Comparison of ENCODE assay signal across 22 cellular contexts in genomic region chr15:81777546-81777945, GRCh38.
A peak's percentile ranks its signal among the peaks of the same experiment; 100 is the strongest.
DNase-seq lines count a peak whose midpoint lies in the region; ATAC-seq and TF ChIP-seq lines count a peak whose summit lies in the region.
"Had no signal": no experiment of that assay in that cellular context is flagged by ENCODE, and none has a peak within 500 bp of the region (broad histone marks: within the 10 kb centered on the region; RNA-seq: fewer than 3 reads in every experiment).

No MANE protein-coding gene starts in this region.

- 60% methylated on average over 1 of the region's 1 CpG for WGBS in right cardiac atrium

- H2AFZ ChIP-seq in neural progenitor cell (replicated peaks): no peak overlapping the region

- H3K36me3 Mint-ChIP-seq in osteocyte (ENCODE audit: unreplicated experiment) (no peaks in the 10 kb centered on the region), neural progenitor cell (no peaks in the 10 kb centered on the region)
- H3K36me3 Mint-ChIP-seq: CD8-positive, alpha-beta T cell had no signal

- no peaks in the 10 kb centered on the region for H3K79me2 ChIP-seq in neural progenitor cell (ENCODE audit: low read depth)

- H3K9ac ChIP-seq in neural progenitor cell: no peak overlapping the region
- H3K9ac ChIP-seq: BLaER1 treated with 17β-estradiol and CSF1 and Interleukin-3, amounts not matched to agents 10 nM and 100 nM had no signal

- H3K27ac Mint-ChIP-seq in osteocyte (ENCODE audit: unreplicated experiment) (no peak overlapping the region), neural progenitor cell (no peak overlapping the region)
- H3K27ac Mint-ChIP-seq: B cell; CD4-positive, alpha-beta T cell; CD8-positive, alpha-beta T cell had no signal

- H3K27me3 ChIP-seq in right cardiac atrium (ENCODE audit: control insufficient read depth, insufficient read depth) (no peaks in the 10 kb centered on the region), vagina (no peaks in the 10 kb centered on the region), neural progenitor cell (no peaks in the 10 kb centered on the region)
- H3K27me3 ChIP-seq: BLaER1 treated with 17β-estradiol and CSF1 and Interleukin-3, amounts not matched to agents 10 nM and 100 nM had no signal

- H3K4me3 Mint-ChIP-seq in osteocyte (ENCODE audit: unreplicated experiment) (no peak overlapping the region), neural progenitor cell (no peak overlapping the region)
- H3K4me3 Mint-ChIP-seq: B cell; CD4-positive, alpha-beta T cell; CD8-positive, alpha-beta T cell had no signal

- peak; percentile 37 for DNase-seq in Right ventricle myocardium inferior (ENCODE audit: missing footprints)
- no peak for DNase-seq in right cardiac atrium
- DNase-seq in islet precursor cell: peak; percentile 32
- DNase-seq in osteocyte (ENCODE audit: extremely low spot score, unreplicated experiment): peak; percentile 49
- DNase-seq in vagina (ENCODE audit: extremely low spot score in 2 of 2): peak; percentile 40 to 77
- DNase-seq in NCI-H1105 treated with DMSO at 0.1 percent for 48 hours (lab: John Stamatoyannopoulos, UW): no peak
- DNase-seq in neural progenitor cell (ENCODE audit: low spot score): no peak
- no peak for DNase-seq in DMS79 treated with DMSO at 0.1 percent for 48 hours (lab: John Stamatoyannopoulos, UW)
- DNase-seq: AML-193; Caco-2; Calu3; CD4-positive, alpha-beta T cell; CD8-positive, alpha-beta T cell; DND-41; EL; GDM1 had no signal

- no peaks in the 10 kb centered on the region for H3K9me3 Mint-ChIP-seq in osteocyte (ENCODE audit: unreplicated experiment)
- H3K9me3 Mint-ChIP-seq in neural progenitor cell: peaks cover 3% of the 10 kb centered on the region
- H3K9me3 Mint-ChIP-seq: CD4-positive, alpha-beta T cell; CD8-positive, alpha-beta T cell had no signal

- TF ChIP-seq CTCF in osteocyte (IDR thresholded peaks at IDR 0.05) (no peak), vagina (IDR thresholded peaks at IDR 0.05) (no peak), neural progenitor cell (IDR thresholded peaks at IDR 0.05) (no peak)

- H3K4me1 Mint-ChIP-seq in osteocyte (ENCODE audit: unreplicated experiment): no peaks in the 10 kb centered on the region
- H3K4me1 Mint-ChIP-seq in neural progenitor cell: peaks cover 6% of the 10 kb centered on the region
- H3K4me1 Mint-ChIP-seq: B cell had no signal

- no peaks in the 10 kb centered on the region for H3K4me1 ChIP-seq in right cardiac atrium (ENCODE audit: control insufficient read depth, insufficient read depth, low read length)
- H3K4me1 ChIP-seq in vagina: no peaks in the 10 kb centered on the region
- no peaks in the 10 kb centered on the region for H3K4me1 ChIP-seq in neural progenitor cell
- H3K4me1 ChIP-seq: A549, Caco-2 had no signal

- H3K27ac ChIP-seq in right cardiac atrium (ENCODE audit: low read length): no peak overlapping the region
- no peak overlapping the region for H3K27ac ChIP-seq in vagina
- no peak overlapping the region for H3K27ac ChIP-seq in neural progenitor cell
- H3K27ac ChIP-seq: 22Rv1; A549; BLaER1 treated with 17β-estradiol and CSF1 and Interleukin-3, amounts not matched to agents 10 nM and 100 nM; C4-2B had no signal

- H3K36me3 ChIP-seq in vagina (no peaks in the 10 kb centered on the region), neural progenitor cell (no peaks in the 10 kb centered on the region)
- H3K36me3 ChIP-seq: BLaER1 treated with 17β-estradiol and CSF1 and Interleukin-3, amounts not matched to agents 10 nM and 100 nM had no signal

- intact Hi-C loops in Right ventricle myocardium inferior (cut with DNase I) (no loop called here), right cardiac atrium (cut with DNase I) (no loop called here), vagina (cut with DNase I) (no loop called here)

- H4K20me1 ChIP-seq in neural progenitor cell (ENCODE audit: low read depth): peaks cover 4% of the 10 kb centered on the region
- H4K20me1 ChIP-seq: BLaER1 treated with 17β-estradiol and CSF1 and Interleukin-3, amounts not matched to agents 10 nM and 100 nM had no signal

- H3K4me2 ChIP-seq in neural progenitor cell: no peak overlapping the region
- H3K4me2 ChIP-seq: A549; BLaER1 treated with 17β-estradiol and CSF1 and Interleukin-3, amounts not matched to agents 10 nM and 100 nM had no signal

- ATAC-seq in Right ventricle myocardium inferior (no peak), right cardiac atrium (no peak)
- ATAC-seq: A549; CD8-positive, alpha-beta T cell; GM12878 had no signal

- H3K4me3 ChIP-seq in right cardiac atrium (ENCODE audit: low read length) (no peak overlapping the region), vagina (no peak overlapping the region), neural progenitor cell (no peak overlapping the region)
- H3K4me3 ChIP-seq: A549; BLaER1 treated with 17β-estradiol and CSF1 and Interleukin-3, amounts not matched to agents 10 nM and 100 nM; GM12878 had no signal

- H3K27me3 Mint-ChIP-seq in osteocyte (ENCODE audit: unreplicated experiment) (no peaks in the 10 kb centered on the region), neural progenitor cell (ENCODE audit: insufficient read depth, low read depth) (no peaks in the 10 kb centered on the region)

- TF ChIP-seq POLR2A in vagina (IDR thresholded peaks at IDR 0.05): no peak

- H3K9me3 ChIP-seq in right cardiac atrium (ENCODE audit: control insufficient read depth, low read length) (no peaks in the 10 kb centered on the region), vagina (no peaks in the 10 kb centered on the region), neural progenitor cell (ENCODE audit: low read depth) (no peaks in the 10 kb centered on the region)
- H3K9me3 ChIP-seq: A549; BLaER1 treated with 17β-estradiol and CSF1 and Interleukin-3, amounts not matched to agents 10 nM and 100 nM; Caco-2 had no signal

- H3F3A ChIP-seq in neural progenitor cell (ENCODE audit: low read depth): no peaks in the 10 kb centered on the region

Comparison
In these comparisons a context has a peak if more than half of its experiments do, and no peak if none do; other contexts are left out.
1. DNase-seq: peak in Right ventricle myocardium inferior (single experiment), islet precursor cell (single experiment), osteocyte (single experiment) and vagina (2 of 2); none in right cardiac atrium (0 of 3), NCI-H1105 treated with DMSO at 0.1 percent for 48 hours (single experiment), neural progenitor cell (single experiment) and DMS79 treated with DMSO at 0.1 percent for 48 hours (single experiment).